ENCODE assay signal across 9 cellular contexts in the genomic region with DNA sequence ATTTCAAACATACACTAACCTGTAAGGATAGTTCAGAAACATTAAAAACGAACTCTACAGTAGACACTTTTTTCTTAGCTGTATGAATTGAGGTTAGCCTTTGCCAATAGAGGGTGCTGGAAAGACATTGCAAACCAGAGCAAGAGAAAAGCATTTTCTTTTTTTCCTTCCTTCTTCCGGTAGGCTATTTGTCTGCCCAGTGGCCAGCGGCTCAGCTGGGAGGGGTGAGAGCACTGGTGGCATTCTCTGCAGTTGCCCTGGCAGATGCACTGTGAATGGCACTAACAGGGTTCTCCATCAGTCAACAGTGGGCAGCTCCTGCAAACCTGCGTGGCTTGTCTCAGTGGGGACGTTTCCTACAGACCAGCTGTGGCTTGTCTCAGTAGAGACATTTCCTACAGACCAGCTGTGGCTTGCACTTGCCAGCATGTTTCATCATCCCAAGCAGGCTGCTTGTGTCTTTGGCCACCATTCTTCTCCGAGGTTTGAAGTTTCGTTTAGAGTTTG.
DNase-seq lines count a peak whose midpoint lies in the region; ATAC-seq, FAIRE-seq and TF ChIP-seq lines count a peak whose summit lies in the region.
"Had no signal": no experiment of that assay in that cellular context is flagged by ENCODE, and none has a peak within 500 bp of the region (broad histone marks: within the 10 kb centered on the region; RNA-seq: fewer than 3 reads in every experiment).

No MANE protein-coding gene starts in this region.

- no peaks in the 10 kb centered on the region for H4K20me1 ChIP-seq in BLaER1 treated with 17β-estradiol and CSF1 and Interleukin-3, amounts not matched to agents 10 nM and 100 nM

- WGBS in iPS DF 6.9 (ENCODE audit: insufficient coverage, insufficient read length): no CpG with 5 or more reads among the region's 7 CpGs

- no peak for TF ChIP-seq POLR2A in GM12892 (IDR thresholded peaks at IDR 0.05; ENCODE audit: low read depth, low read length)

- no peaks in the 10 kb centered on the region for H3K36me3 ChIP-seq in BLaER1 treated with 17β-estradiol and CSF1 and Interleukin-3, amounts not matched to agents 10 nM and 100 nM
- H3K36me3 ChIP-seq in adipocyte (ENCODE audit: control insufficient read depth, insufficient read depth, low read length, severe bottlenecking): no peaks in the 10 kb centered on the region
- no peaks in the 10 kb centered on the region for H3K36me3 ChIP-seq in iPS DF 6.9 (ENCODE audit: control insufficient read depth, insufficient read depth, low read length)

- ATAC-seq in GM21528 (IDR thresholded peaks at IDR 0.05; ENCODE audit: low FRiP score, unreplicated experiment): peak; percentile 90

- H3K27me3 ChIP-seq in BLaER1 treated with 17β-estradiol and CSF1 and Interleukin-3, amounts not matched to agents 10 nM and 100 nM: no peaks in the 10 kb centered on the region
- H3K27me3 ChIP-seq in adipocyte (replicated peaks; ENCODE audit: control insufficient read depth, insufficient read depth, low read length) (no peaks in the 10 kb centered on the region), iPS DF 6.9 (ENCODE audit: control insufficient read depth, insufficient read depth, low read length) (no peaks in the 10 kb centered on the region)

- DNase-seq in LoVo (ENCODE audit: low spot score) (peak; percentile 60), adipocyte (ENCODE audit: low read depth) (peak; percentile 64), iPS DF 6.9 (ENCODE audit: low read depth, low spot score) (peak; percentile 7), stromal cell of bone marrow (ENCODE audit: low read depth) (peak; percentile 46), NCI-H1436 (lab: John Stamatoyannopoulos, UW) (no peak), GM12892 (ENCODE audit: insufficient read length) (no peak)

- H3K4me1 ChIP-seq in BLaER1 treated with 17β-estradiol and CSF1 and Interleukin-3, amounts not matched to agents 10 nM and 100 nM: peaks cover 0 to 5% (median 0%) of the 10 kb centered on the region in 10 experiments; a peak in 2 of 20 replicates
- H3K4me1 ChIP-seq in adipocyte (ENCODE audit: control insufficient read depth, insufficient read depth, low read length) (no peaks in the 10 kb centered on the region), iPS DF 6.9 (ENCODE audit: control insufficient read depth, insufficient read depth, low read length) (no peaks in the 10 kb centered on the region)

- peak overlapping the region in 6 of 10 experiments; percentile 6 to 44 (median 35); a peak in 7 of 20 replicates for H3K4me3 ChIP-seq in BLaER1 treated with 17β-estradiol and CSF1 and Interleukin-3, amounts not matched to agents 10 nM and 100 nM
- H3K4me3 ChIP-seq in adipocyte (ENCODE audit: low read length): peak overlapping the region; percentile 82
- H3K4me3 ChIP-seq in iPS DF 6.9 (ENCODE audit: low read length): no peak overlapping the region

- FAIRE-seq in GM12892 (lab: Jason Lieb, UNC): no peak
- FAIRE-seq: endometrium had no signal

- peak overlapping the region in 2 of 11 experiments; percentile 9 to 31; a peak in 4 of 22 replicates for H3K9ac ChIP-seq in BLaER1 treated with 17β-estradiol and CSF1 and Interleukin-3, amounts not matched to agents 10 nM and 100 nM
- H3K9ac ChIP-seq in adipocyte (ENCODE audit: low read length): peak overlapping the region; percentile 69

- peak overlapping the region; percentile 21 to 64 (median 49) for H3K4me2 ChIP-seq in BLaER1 treated with 17β-estradiol and CSF1 and Interleukin-3, amounts not matched to agents 10 nM and 100 nM

- peak overlapping the region in 3 of 11 experiments; percentile 2 to 24 (median 13); a peak in 1 of 22 replicates for H3K27ac ChIP-seq in BLaER1 treated with 17β-estradiol and CSF1 and Interleukin-3, amounts not matched to agents 10 nM and 100 nM
- no peak overlapping the region for H3K27ac ChIP-seq in iPS DF 6.9 (ENCODE audit: low read length)

- H3K9me3 ChIP-seq in BLaER1 treated with 17β-estradiol and CSF1 and Interleukin-3, amounts not matched to agents 10 nM and 100 nM (replicated peaks in 1 of 11): no peaks in the 10 kb centered on the region
- H3K9me3 ChIP-seq in adipocyte (ENCODE audit: control insufficient read depth, low read length): no peaks in the 10 kb centered on the region
- H3K9me3 ChIP-seq in iPS DF 6.9 (ENCODE audit: control insufficient read depth, insufficient read depth, low read length): no peaks in the 10 kb centered on the region

Comparison
In these comparisons a context has a peak if more than half of its experiments do, and no peak if none do; other contexts are left out.
1. DNase-seq: peak in LoVo (single experiment), adipocyte (single experiment), iPS DF 6.9 (single experiment) and stromal cell of bone marrow (single experiment); none in NCI-H1436 (single experiment) and GM12892 (single experiment).